Comparison of ENCODE assay signal across 29 cellular contexts in genomic region chr14:48140804-48141203, GRCh38.
"Had no signal": no experiment of that assay in that cellular context is flagged by ENCODE, and none has a peak within 500 bp of the region (broad histone marks: within the 10 kb centered on the region; RNA-seq: fewer than 3 reads in every experiment).

No MANE protein-coding gene starts in this region.

- ATAC-seq: activated naive CD4-positive, alpha-beta T cell treated with anti-CD3 and anti-CD28 coated beads, Interleukin-2, amount 50 U/mL, for 72 hours; activated T-cell treated with anti-CD3 and anti-CD28 coated beads, Interleukin-2, amount 50 U/mL, for 72 hours; gastroesophageal sphincter; heart right ventricle; WTC11 had no signal

- H3K27ac Mint-ChIP-seq: activated CD4-positive, alpha-beta memory T cell treated with anti-CD3 and anti-CD28 coated beads, Interleukin-2, amount 10 ng/mL, durations not matched to agents 7 days and 5 days; activated CD4-positive, alpha-beta T cell treated with anti-CD3 and anti-CD28 coated beads, Interleukin-2, amount 10 ng/mL, durations not matched to agents 7 days and 5 days; activated naive CD4-positive, alpha-beta T cell treated with anti-CD3 and anti-CD28 coated beads, Interleukin-2, amount 10 ng/mL, durations not matched to agents 7 days and 5 days; activated naive CD4-positive, alpha-beta T cell treated with anti-CD3 and anti-CD28 coated beads, Interleukin-2, amount 50 U/mL, for 72 hours; activated naive CD8-positive, alpha-beta T cell treated with anti-CD3 and anti-CD28 coated beads, Interleukin-2, amount 10 ng/mL, durations not matched to agents 7 days and 5 days; activated T-cell treated with anti-CD3 and anti-CD28 coated beads, Interleukin-2, amount 50 U/mL, for 24 hours; activated T-cell treated with anti-CD3 and anti-CD28 coated beads, Interleukin-2, amount 50 U/mL, for 72 hours; dendritic cell treated with granulocyte-macrophage colony-stimulating factor and Interleukin-4, amounts not matched to agents 40 ng/mL and 50 ng/mL, for 4 days; WTC11 had no signal

- H3K4me1 ChIP-seq: ascending aorta, heart right ventricle had no signal

- H3K27me3 ChIP-seq: ascending aorta, brain microvascular endothelial cell, dorsolateral prefrontal cortex, esophagus muscularis mucosa, gastroesophageal sphincter, heart right ventricle had no signal

- DNase-seq: activated CD4-positive, alpha-beta memory T cell treated with anti-CD3 and anti-CD28 coated beads, Interleukin-2, amount 10 ng/mL, durations not matched to agents 7 days and 5 days; activated CD4-positive, alpha-beta T cell treated with anti-CD3 and anti-CD28 coated beads for 1 hour; activated CD4-positive, alpha-beta T cell treated with anti-CD3 and anti-CD28 coated beads for 4 hours; activated CD4-positive, alpha-beta T cell treated with anti-CD3 and anti-CD28 coated beads, Interleukin-2, amount 10 ng/mL, durations not matched to agents 7 days and 5 days; activated CD4-positive, alpha-beta T cell treated with anti-CD3 and anti-CD28 coated beads, Interleukin-2, amount 50 U/mL, for 4 hours; activated CD8-positive, alpha-beta memory T cell treated with anti-CD3 and anti-CD28 coated beads, Interleukin-2, amount 50 U/mL, for 48 hours; activated gamma-delta T cell; activated naive CD4-positive, alpha-beta T cell; activated naive CD4-positive, alpha-beta T cell treated with anti-CD3 and anti-CD28 coated beads, Interleukin-2, amount 10 ng/mL, durations not matched to agents 7 days and 5 days; activated naive CD8-positive, alpha-beta T cell treated with anti-CD3 and anti-CD28 coated beads, Interleukin-2, amount 10 ng/mL, durations not matched to agents 7 days and 5 days; activated T-cell treated with anti-CD3 and anti-CD28 coated beads for 4 hours; activated T-cell treated with anti-CD3 and anti-CD28 coated beads, Interleukin-2, amount 50 U/mL, for 24 hours; activated T-cell treated with anti-CD3 and anti-CD28 coated beads, Interleukin-2, amount 50 U/mL, for 72 hours; brain microvascular endothelial cell; dorsolateral prefrontal cortex; effector memory CD4-positive, alpha-beta T cell; erythroblast; foreskin melanocyte; heart right ventricle; T-helper 2 cell had no signal

- H3K4me3 Mint-ChIP-seq: activated CD4-positive, alpha-beta memory T cell treated with anti-CD3 and anti-CD28 coated beads, Interleukin-2, amount 10 ng/mL, durations not matched to agents 7 days and 5 days; activated CD4-positive, alpha-beta T cell treated with anti-CD3 and anti-CD28 coated beads, Interleukin-2, amount 10 ng/mL, durations not matched to agents 7 days and 5 days; activated naive CD4-positive, alpha-beta T cell treated with anti-CD3 and anti-CD28 coated beads, Interleukin-2, amount 10 ng/mL, durations not matched to agents 7 days and 5 days; activated naive CD8-positive, alpha-beta T cell treated with anti-CD3 and anti-CD28 coated beads, Interleukin-2, amount 10 ng/mL, durations not matched to agents 7 days and 5 days; activated T-cell treated with anti-CD3 and anti-CD28 coated beads, Interleukin-2, amount 50 U/mL, for 24 hours; activated T-cell treated with anti-CD3 and anti-CD28 coated beads, Interleukin-2, amount 50 U/mL, for 72 hours; central memory CD8-positive, alpha-beta T cell; dendritic cell treated with granulocyte-macrophage colony-stimulating factor and Interleukin-4, amounts not matched to agents 40 ng/mL and 50 ng/mL, for 4 days; WTC11 had no signal

- H3K36me3 ChIP-seq: ascending aorta, brain microvascular endothelial cell, esophagus muscularis mucosa, gastroesophageal sphincter, heart right ventricle had no signal

- H3K4me1 Mint-ChIP-seq: activated CD4-positive, alpha-beta memory T cell treated with anti-CD3 and anti-CD28 coated beads, Interleukin-2, amount 10 ng/mL, durations not matched to agents 7 days and 5 days; activated CD4-positive, alpha-beta T cell treated with anti-CD3 and anti-CD28 coated beads, Interleukin-2, amount 10 ng/mL, durations not matched to agents 7 days and 5 days; activated naive CD4-positive, alpha-beta T cell treated with anti-CD3 and anti-CD28 coated beads, Interleukin-2, amount 10 ng/mL, durations not matched to agents 7 days and 5 days; activated naive CD8-positive, alpha-beta T cell treated with anti-CD3 and anti-CD28 coated beads, Interleukin-2, amount 10 ng/mL, durations not matched to agents 7 days and 5 days; central memory CD8-positive, alpha-beta T cell had no signal

- H3K27ac ChIP-seq: ascending aorta, brain microvascular endothelial cell, coronary artery, dorsolateral prefrontal cortex, esophagus muscularis mucosa, gastroesophageal sphincter, heart right ventricle, VCaP had no signal

- H3K36me3 Mint-ChIP-seq: activated naive CD4-positive, alpha-beta T cell treated with anti-CD3 and anti-CD28 coated beads, Interleukin-2, amount 10 ng/mL, durations not matched to agents 7 days and 5 days; activated naive CD4-positive, alpha-beta T cell treated with anti-CD3 and anti-CD28 coated beads, Interleukin-2, amount 50 U/mL, for 72 hours; activated naive CD8-positive, alpha-beta T cell treated with anti-CD3 and anti-CD28 coated beads, Interleukin-2, amount 10 ng/mL, durations not matched to agents 7 days and 5 days had no signal

- H3K9me3 Mint-ChIP-seq: activated CD4-positive, alpha-beta T cell treated with anti-CD3 and anti-CD28 coated beads, Interleukin-2, amount 10 ng/mL, durations not matched to agents 7 days and 5 days; activated naive CD8-positive, alpha-beta T cell treated with anti-CD3 and anti-CD28 coated beads, Interleukin-2, amount 10 ng/mL, durations not matched to agents 7 days and 5 days; activated T-cell treated with anti-CD3 and anti-CD28 coated beads, Interleukin-2, amount 50 U/mL, for 24 hours; dendritic cell treated with granulocyte-macrophage colony-stimulating factor and Interleukin-4, amounts not matched to agents 40 ng/mL and 50 ng/mL, for 4 days had no signal

- H3K27me3 Mint-ChIP-seq: activated CD4-positive, alpha-beta memory T cell treated with anti-CD3 and anti-CD28 coated beads, Interleukin-2, amount 10 ng/mL, durations not matched to agents 7 days and 5 days; activated CD4-positive, alpha-beta T cell treated with anti-CD3 and anti-CD28 coated beads, Interleukin-2, amount 10 ng/mL, durations not matched to agents 7 days and 5 days; activated naive CD4-positive, alpha-beta T cell treated with anti-CD3 and anti-CD28 coated beads, Interleukin-2, amount 10 ng/mL, durations not matched to agents 7 days and 5 days; activated naive CD8-positive, alpha-beta T cell treated with anti-CD3 and anti-CD28 coated beads, Interleukin-2, amount 10 ng/mL, durations not matched to agents 7 days and 5 days; activated T-cell treated with anti-CD3 and anti-CD28 coated beads, Interleukin-2, amount 50 U/mL, for 24 hours; central memory CD8-positive, alpha-beta T cell; dendritic cell treated with granulocyte-macrophage colony-stimulating factor and Interleukin-4, amounts not matched to agents 40 ng/mL and 50 ng/mL, for 4 days had no signal

- H3K4me3 ChIP-seq: ascending aorta, coronary artery, dorsolateral prefrontal cortex, esophagus muscularis mucosa, gastroesophageal sphincter, heart right ventricle had no signal

- H3K9me3 ChIP-seq: ascending aorta, esophagus muscularis mucosa, gastroesophageal sphincter, heart right ventricle had no signal
